In the genomic region with DNA sequence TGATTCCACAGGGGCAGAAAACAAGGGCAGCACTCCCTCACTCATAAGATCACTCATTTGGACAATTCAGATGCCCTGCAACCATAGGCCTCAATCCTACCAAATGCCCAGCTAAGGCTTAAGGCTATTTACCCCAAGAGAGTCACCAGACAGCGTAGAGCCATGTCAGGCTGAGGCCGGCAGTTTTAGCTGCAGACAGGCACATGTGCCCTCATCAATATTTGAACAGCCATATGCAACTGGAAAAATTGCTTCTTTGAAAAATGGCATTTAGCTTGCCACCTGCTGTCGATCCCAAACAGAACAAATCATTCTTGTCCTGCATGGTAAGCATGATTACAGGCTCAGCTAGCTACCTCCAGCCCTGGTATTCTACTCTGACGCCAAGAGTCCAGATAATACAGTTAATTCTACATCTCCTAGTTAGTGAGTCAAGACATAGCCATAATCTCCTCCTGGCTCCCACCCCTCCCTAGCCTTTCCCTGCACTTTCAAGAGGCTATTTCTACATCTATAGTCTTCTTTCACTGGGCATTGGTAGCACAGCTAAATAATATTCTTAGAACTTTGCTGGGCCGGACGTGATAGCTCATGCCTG, we compare ENCODE assay signal across 15 cellular contexts. TPM values are rescaled to one million over a fixed set of nuclear protein-coding genes. Genes with fewer than 3 reads are reported as not detected.
DNase-seq lines count a peak whose midpoint lies in the region; ATAC-seq, FAIRE-seq and TF ChIP-seq lines count a peak whose summit lies in the region.
"Had no signal": no experiment of that assay in that cellular context is flagged by ENCODE, and none has a peak within 500 bp of the region (broad histone marks: within the 10 kb centered on the region; RNA-seq: fewer than 3 reads in every experiment).

No MANE protein-coding gene starts in this region.

- H3K4me2 ChIP-seq in HepG2 (ENCODE audit: low read depth, low read length), result peak overlapping the region; percentile 86

- intact Hi-C loops in HepG2 (cut with micrococcal nuclease; ENCODE audit: unreplicated experiment) (no loop called here), right lobe of liver (cut with DNase I) (no loop called here), vagina (cut with DNase I) (no loop called here)

- ATAC-seq in HepG2 (0 out of 3 replicates have a peak, but pooled peaks have one; percentile 4), right lobe of liver (no peak), HG02798 (IDR thresholded peaks at IDR 0.05; ENCODE audit: poor library complexity, unreplicated experiment) (no peak)
- ATAC-seq: esophagus mucosa had no signal

- H3K36me3 ChIP-seq in HepG2 (replicated peaks in 1 of 2; ENCODE audit: control insufficient read depth in 1 of 2, insufficient read depth in 2 of 2, low read length in 2 of 2), result peaks cover 3% of the 10 kb centered on the region in 2 experiments; a peak in 3 of 5 replicates
- H3K36me3 ChIP-seq in right lobe of liver, result no peaks in the 10 kb centered on the region
- H3K36me3 ChIP-seq in endodermal cell (ENCODE audit: control insufficient read depth, insufficient read depth, low read length), result peaks cover 16% of the 10 kb centered on the region
- H3K36me3 ChIP-seq in vagina, result no peaks in the 10 kb centered on the region

- H3K4me3 Mint-ChIP-seq in endodermal cell (no peak overlapping the region), osteocyte (ENCODE audit: unreplicated experiment) (peak overlapping the region; percentile 8)
- H3K4me3 Mint-ChIP-seq: central memory CD8-positive, alpha-beta T cell had no signal

- H4K20me1 ChIP-seq in HepG2 (ENCODE audit: insufficient read depth, low read length), result peaks cover 1% of the 10 kb centered on the region

- CTCF ChIA-PET in HepG2 (lab: Yijun Ruan, JAX; ENCODE audit: low intra/inter-chr PET ratio, low total read pairs), result no interaction called here

- no TSS peak for BruUV-seq in HepG2 (replicated peaks; lab: Mats Ljungman, UMichigan)

- H3K27ac Mint-ChIP-seq in endodermal cell, result no peak overlapping the region
- H3K27ac Mint-ChIP-seq in osteocyte (ENCODE audit: unreplicated experiment), result no peak overlapping the region

- TF ChIP-seq EP300 in HepG2 (IDR thresholded peaks at IDR 0.05; ENCODE audit: low read depth in 2 of 2, low read length in 2 of 2), result no peak
- TF ChIP-seq EP300 in HepG2 (CRISPR knock-in tag; IDR thresholded peaks at IDR 0.05; ENCODE audit: borderline replicate concordance), result no peak

- H3K79me2 ChIP-seq in HepG2 (ENCODE audit: insufficient read depth, low read length), result peaks cover 95% of the 10 kb centered on the region

- H3K4me1 ChIP-seq in HepG2 (ENCODE audit: insufficient read depth, low read length) (peaks cover 100% of the 10 kb centered on the region), right lobe of liver (peaks cover 0 to 13% (median 6%) of the 10 kb centered on the region in 4 donors), endodermal cell (ENCODE audit: control insufficient read depth, insufficient read depth, low read length) (no peaks in the 10 kb centered on the region), vagina (peaks cover 85% of the 10 kb centered on the region)

- WGBS in HepG2 (ENCODE audit: low lambda C conversion rate), result 72% methylated on average over 6 of the region's 6 CpGs
- WGBS in right lobe of liver (ENCODE audit: insufficient coverage, low coverage, low lambda C conversion rate, missing lambda C conversion rate), result 84% methylated on average over 4 of the region's 6 CpGs
- 92 to 93% methylated on average over 6 of the region's 6 CpGs for WGBS in endodermal cell (ENCODE audit: insufficient coverage in 1 of 2, insufficient read length in 1 of 2), 2 experiments

- H3K9me3 Mint-ChIP-seq in endodermal cell (no peaks in the 10 kb centered on the region), osteocyte (ENCODE audit: unreplicated experiment) (no peaks in the 10 kb centered on the region)
- H3K9me3 Mint-ChIP-seq: central memory CD8-positive, alpha-beta T cell; naive B cell had no signal

- TF ChIP-seq CTCF in HepG2 (CRISPR knock-in tag; IDR thresholded peaks at IDR 0.05), result no peak
- TF ChIP-seq CTCF in right lobe of liver (IDR thresholded peaks at IDR 0.05), result no peak
- no peak for TF ChIP-seq CTCF in endodermal cell (conservative IDR thresholded peaks at IDR 0.05)
- no peak for TF ChIP-seq CTCF in osteocyte (IDR thresholded peaks at IDR 0.05)
- TF ChIP-seq CTCF in vagina (IDR thresholded peaks at IDR 0.05), result no peak

- H3K9me3 ChIP-seq in HepG2 (ENCODE audit: low read length) (no peaks in the 10 kb centered on the region), right lobe of liver (no peaks in the 10 kb centered on the region), endodermal cell (ENCODE audit: control insufficient read depth, low read length) (no peaks in the 10 kb centered on the region), vagina (no peaks in the 10 kb centered on the region)

- peak overlapping the region; percentile 64 for H3K9ac ChIP-seq in HepG2 (ENCODE audit: insufficient read depth, low read depth, low read length)
- no peak overlapping the region for H3K9ac ChIP-seq in endodermal cell (ENCODE audit: extremely low read depth, low read length, poor library complexity, severe bottlenecking)

- H3K36me3 Mint-ChIP-seq in endodermal cell (ENCODE audit: low read depth) (peaks cover 35% of the 10 kb centered on the region), osteocyte (ENCODE audit: unreplicated experiment) (peaks cover 14% of the 10 kb centered on the region)

- no peak overlapping the region for H2AFZ ChIP-seq in HepG2 (ENCODE audit: low read length)

- TF ChIP-seq POLR2A in HepG2 (IDR thresholded peaks at IDR 0.05; ENCODE audit: insufficient read depth in 1 of 2, low read depth in 2 of 2, low read length in 2 of 2) (no peak), right lobe of liver (IDR thresholded peaks at IDR 0.05) (no peak), vagina (IDR thresholded peaks at IDR 0.05) (no peak)

- no peak for DNase-seq in HepG2 (ENCODE audit: low spot score)
- no peak for DNase-seq in right lobe of liver
- DNase-seq in endodermal cell, result no peak
- no peak for DNase-seq in osteocyte (ENCODE audit: extremely low spot score, unreplicated experiment)
- no peak for DNase-seq in vagina (ENCODE audit: extremely low spot score in 2 of 2)
- no peak for DNase-seq in activated naive CD4-positive, alpha-beta T cell treated with Interleukin-2 at 50 U/mL for 16 hours
- no peak for DNase-seq in UCSD-AML1 (lab: John Stamatoyannopoulos, UW; ENCODE audit: unreplicated experiment)
- DNase-seq: activated effector memory CD4-positive, alpha-beta T cell treated with anti-CD3 and anti-CD28 coated beads, Interleukin-2, amount 50 U/mL, for 16 hours; DMS79 treated with DMSO at 0.1 percent for 48 hours; H7; naive B cell; NCI-H526 had no signal

- TF ChIP-seq RAD21 in HepG2 (CRISPR knock-in tag; IDR thresholded peaks at IDR 0.05), result no peak

- H3K27ac ChIP-seq in HepG2 (ENCODE audit: extremely low read length, insufficient read depth, low read length), result peak overlapping the region; percentile 92
- H3K27ac ChIP-seq in right lobe of liver, result no peak overlapping the region
- peak overlapping the region; percentile 64 for H3K27ac ChIP-seq in endodermal cell (ENCODE audit: low read depth, low read length)
- peak overlapping the region; percentile 57 for H3K27ac ChIP-seq in vagina

- H3K4me3 ChIP-seq in HepG2 (replicated peaks in 1 of 3; ENCODE audit: insufficient read depth in 1 of 3, low read depth in 2 of 3, low read length in 3 of 3), result peak overlapping the region in 1 of 3 experiments; percentile 52; a peak in 1 of 6 replicates
- H3K4me3 ChIP-seq in right lobe of liver, result no peak overlapping the region
- no peak overlapping the region for H3K4me3 ChIP-seq in endodermal cell (ENCODE audit: low read length)
- H3K4me3 ChIP-seq in vagina, result no peak overlapping the region

- POLR2A ChIA-PET in HepG2 (lab: Yijun Ruan, JAX), result interaction anchor here (2.0 kb wide), 1 partner anchor 10 kb away, joined by 7 read pairs; no protein-coding TSS in a partner anchor

- in situ Hi-C loops in HepG2 (cut with HindIII; ENCODE audit: extremely low pct_ligation_motif_present, low pct_unique_long_range_greater_than_20kb), result no loop called here

- H3K27me3 Mint-ChIP-seq in endodermal cell (ENCODE audit: insufficient read depth) (no peaks in the 10 kb centered on the region), osteocyte (ENCODE audit: unreplicated experiment) (no peaks in the 10 kb centered on the region)
- H3K27me3 Mint-ChIP-seq: central memory CD8-positive, alpha-beta T cell; naive B cell had no signal

- FAIRE-seq in HepG2 (lab: Jason Lieb, UNC), result no peak

- H3K4me1 Mint-ChIP-seq in endodermal cell, result peaks cover 17% of the 10 kb centered on the region
- peaks cover 42% of the 10 kb centered on the region for H3K4me1 Mint-ChIP-seq in osteocyte (ENCODE audit: unreplicated experiment)

- H3K27me3 ChIP-seq in HepG2 (ENCODE audit: control insufficient read depth in 1 of 2, insufficient read depth in 2 of 2, low read length in 2 of 2), result no peaks in the 10 kb centered on the region
- H3K27me3 ChIP-seq in right lobe of liver, result no peaks in the 10 kb centered on the region
- H3K27me3 ChIP-seq in endodermal cell (ENCODE audit: control insufficient read depth, insufficient read depth, low read length, poor library complexity, severe bottlenecking), result no peaks in the 10 kb centered on the region
- H3K27me3 ChIP-seq in vagina, result no peaks in the 10 kb centered on the region

RNA-seq across cellular contexts. Expression of gene CREB3L2, which starts 7.7 kb away (rescaled TPM):
- total RNA-seq in HepG2 (2016; rRNA removed; fragmentation: Illumina TruSeq; extraction: Trizol) (22.1 and 26.6 TPM in 2 replicates), right lobe of liver (10 to 100 TPM; 11.5 to 29.9 (median 18.2) TPM), endodermal cell (10 to 100 TPM; 48.2 to 80.2 TPM), osteocyte (143 and 144 TPM in 2 replicates), vagina (28.7 TPM)
- total RNA-seq in HepG2 (2016; cell fraction: cytosol; rRNA removed; fragmentation: Illumina TruSeq; extraction: Trizol; ENCODE audit: low read depth), result 6.5 and 8.8 TPM in 2 replicates
- 21.4 and 26.4 TPM in 2 replicates for total RNA-seq in HepG2 (2016; cell fraction: insoluble cytoplasmic fraction; rRNA removed; fragmentation: Illumina TruSeq; extraction: Trizol)
- total RNA-seq in HepG2 (2016; cell fraction: membrane; rRNA removed; fragmentation: Illumina TruSeq; extraction: Trizol), result 14.1 and 14.5 TPM in 2 replicates
- 53.5 and 54.7 TPM in 2 replicates for total RNA-seq in HepG2 (2016; cell fraction: nucleus; rRNA removed; fragmentation: Illumina TruSeq; extraction: Trizol)
- polyA plus RNA-seq in HepG2 (2011; rRNA removed), result 39.0 and 41.1 TPM in 2 replicates
- 26.0 and 30.9 TPM in 2 replicates for polyA plus RNA-seq in HepG2 (2011; cell fraction: cytosol; rRNA removed)
- polyA plus RNA-seq in HepG2 (2011; cell fraction: nucleus; rRNA removed), result 36.5 and 47.2 TPM in 2 replicates
- polyA plus RNA-seq in HepG2 (2012), result 22.8 and 35.4 TPM in 2 replicates
- 2.4 and 2.7 TPM in 2 replicates for polyA plus RNA-seq in HepG2 (2016; cell fraction: cytosol; fragmentation: Illumina TruSeq; extraction: Trizol; ENCODE audit: low read depth)
- 31.2 and 35.1 TPM in 2 replicates for polyA plus RNA-seq in HepG2 (2016; cell fraction: insoluble cytoplasmic fraction; fragmentation: Illumina TruSeq; extraction: Trizol; ENCODE audit: low read depth)
- 5.9 and 6.4 TPM in 2 replicates for polyA plus RNA-seq in HepG2 (2016; cell fraction: membrane; fragmentation: Illumina TruSeq; extraction: Trizol; ENCODE audit: low read depth)
- polyA plus RNA-seq in HepG2 (2016; cell fraction: nucleus; fragmentation: Illumina TruSeq; extraction: Trizol; ENCODE audit: insufficient read depth, low read depth), result 43.3 and 43.6 TPM in 2 replicates
- polyA minus RNA-seq in HepG2 (2011; rRNA and poly(A)+ RNA removed; ENCODE audit: low replicate concordance), result 32.8 and 173 TPM in 2 replicates
- polyA minus RNA-seq in HepG2 (2011; cell fraction: cytosol; rRNA and poly(A)+ RNA removed), result 58.1 and 61.3 TPM in 2 replicates
- polyA minus RNA-seq in HepG2 (2011; cell fraction: nucleus; rRNA and poly(A)+ RNA removed), result 95.2 and 100 TPM in 2 replicates
- 28.1 TPM for polyA plus RNA-seq in endodermal cell (2013, experiment 1 of 2)
- polyA plus RNA-seq in endodermal cell (2013, experiment 2 of 2), result 28.2 TPM

Comparison
In these comparisons a context has a peak if more than half of its experiments do, and no peak if none do; other contexts are left out.
1. H3K27ac ChIP-seq: peak in HepG2 (single experiment), endodermal cell (single experiment) and vagina (single experiment); none in right lobe of liver (0 of 3).